8 cellular contexts compared by ENCODE assay signal in the genomic region with DNA sequence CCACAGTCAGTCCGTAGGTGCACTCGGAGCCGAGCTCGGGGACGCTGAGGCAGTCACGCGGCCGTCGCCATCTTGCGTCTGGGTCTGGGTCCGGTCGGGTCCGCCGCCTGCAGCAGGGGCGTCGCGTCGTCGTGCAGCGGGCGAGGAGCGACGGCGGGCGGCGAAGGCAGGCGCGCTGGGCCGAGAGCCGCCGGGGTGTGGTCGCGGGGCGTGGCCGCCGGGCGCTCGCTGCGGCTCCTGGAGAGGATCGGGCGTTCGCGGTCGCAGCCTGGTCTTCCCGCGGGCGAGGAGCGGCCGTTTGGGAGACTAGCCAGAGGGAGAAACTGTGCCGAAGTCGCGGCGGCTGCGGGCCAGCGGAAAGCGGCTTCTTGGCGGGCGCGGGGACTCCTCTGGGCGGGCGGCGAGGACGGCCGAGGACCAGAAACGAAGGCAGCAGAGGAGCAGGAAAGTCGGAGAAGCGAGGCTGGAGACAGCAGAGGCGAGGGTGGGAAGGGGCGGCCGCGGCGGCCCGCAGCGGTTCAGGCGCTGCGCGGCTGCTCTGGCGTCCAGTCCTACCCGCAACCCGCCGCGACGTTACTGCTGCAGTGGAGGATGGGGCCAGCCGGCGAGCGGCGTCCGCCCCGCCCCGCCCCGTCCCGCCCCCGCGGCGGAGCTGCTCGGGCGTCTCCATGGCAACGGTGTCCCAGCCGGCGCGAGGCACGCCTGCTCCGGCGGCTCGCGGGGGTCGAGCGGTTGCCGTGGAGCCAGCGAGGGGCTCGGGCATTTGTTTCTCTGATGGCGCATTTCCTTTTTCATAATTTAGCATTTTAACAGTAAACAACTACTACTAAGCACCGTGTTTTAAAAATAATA. TPM values are rescaled to one million over a fixed set of nuclear protein-coding genes. Genes with fewer than 3 reads are reported as not detected.
DNase-seq lines count a peak whose midpoint lies in the region; ATAC-seq and TF ChIP-seq lines count a peak whose summit lies in the region.

PNMA1 (minus strand) TSS at position 581 of the 852 bp plus-strand sequence. CDS start 745 bp downstream, outside the sequence.

- no peak for TF ChIP-seq CTCF in BJ (IDR thresholded peaks at IDR 0.05; ENCODE audit: insufficient read depth, low read depth, low read length)
- TF ChIP-seq CTCF in liver (IDR thresholded peaks at IDR 0.05; ENCODE audit: low read depth, low read length, missing input control) = no peak

- DNase-seq in BJ (ENCODE audit: low read depth) (no peak), NCI-H748 (lab: John Stamatoyannopoulos, UW; ENCODE audit: unreplicated experiment) (peak; percentile 95), dermis blood vessel endothelial cell (peak; percentile 89)
- peak; percentile 86 to 88 for DNase-seq in activated CD4-positive, alpha-beta T cell treated with anti-CD3 and anti-CD28 coated beads, Interleukin-2, amount 50 U/mL, for 48 hours
- DNase-seq in stimulated activated CD4-positive, alpha-beta T cell treated with anti-CD3 and anti-CD28 coated beads, Interleukin-4, amount 100 ng/mL, for 1 hour = peak; percentile 87

- peaks cover 5 to 11% (median 7%) of the 10 kb centered on the region in 4 donors for H3K4me1 ChIP-seq in liver (ENCODE audit: control insufficient read depth in 4 of 4, insufficient read depth in 4 of 4, low read length in 3 of 4)

- peak within 1 kb of the TSS; percentile 51 to 53 for H3K27ac ChIP-seq in liver (ENCODE audit: low read depth in 1 of 2, low read length in 2 of 2)

- H3K36me3 ChIP-seq in BJ (ENCODE audit: control insufficient read depth, insufficient read depth, low read length) = peaks cover 21% of the 10 kb centered on the region
- H3K36me3 ChIP-seq in liver (ENCODE audit: control insufficient read depth in 4 of 4, insufficient read depth in 3 of 4, low read depth in 1 of 4, low read length in 3 of 4) = peaks cover 0 to 30% (median 13%) of the 10 kb centered on the region in 4 donors

- POLR2A ChIA-PET in BJ (lab: Charles Lee) = interaction anchor here (0.6 kb wide), 1 partner anchor 99 kb away, joined by 5 read pairs; no protein-coding TSS in a partner anchor

- peak; percentile 70 for ATAC-seq in GM19372 (IDR thresholded peaks at IDR 0.05; ENCODE audit: low read depth, unreplicated experiment)
- peak; percentile 61 for ATAC-seq in HG03521 (IDR thresholded peaks at IDR 0.05; ENCODE audit: unreplicated experiment)

- TF ChIP-seq RAD21 in liver (IDR thresholded peaks at IDR 0.05) = peak in 1 of 2 donors; percentile 12

- H3K9me3 ChIP-seq in liver (ENCODE audit: control insufficient read depth in 4 of 4, low read length in 3 of 4) = no peaks in the 10 kb centered on the region

- WGBS in liver = under 1% methylated on average over 113 of the region's 113 CpGs

- H3K27me3 ChIP-seq in BJ (ENCODE audit: control insufficient read depth, insufficient read depth, low read length) (no peaks in the 10 kb centered on the region), liver (ENCODE audit: control insufficient read depth in 4 of 4, insufficient read depth in 4 of 4, low read length in 3 of 4) (no peaks in the 10 kb centered on the region)

- H3K4me3 ChIP-seq in BJ (ENCODE audit: low read depth, low read length) = peak within 1 kb of the TSS; percentile 71
- H3K4me3 ChIP-seq in liver (ENCODE audit: low read depth in 1 of 3, low read length in 3 of 3) = peak within 1 kb of the TSS; percentile 36 to 78 (median 55)

- peak within 1 kb of the TSS in 1 of 2 donors; percentile 19 for H3K9ac ChIP-seq in liver (ENCODE audit: low read depth in 1 of 2, low read length in 2 of 2)

- CTCF ChIA-PET in BJ (lab: Yijun Ruan, JAX) = no interaction called here

TF ChIP-seq in liver, 16 proteins besides CTCF, POLR2A, EP300 and RAD21:
- no peak for TF ChIP-seq ATF3 (IDR thresholded peaks at IDR 0.05)
- TF ChIP-seq YY1 (IDR thresholded peaks at IDR 0.05) = peak; percentile 23
- no peak for TF ChIP-seq FOXA2 (IDR thresholded peaks at IDR 0.05)
- TF ChIP-seq, protein P1, sequence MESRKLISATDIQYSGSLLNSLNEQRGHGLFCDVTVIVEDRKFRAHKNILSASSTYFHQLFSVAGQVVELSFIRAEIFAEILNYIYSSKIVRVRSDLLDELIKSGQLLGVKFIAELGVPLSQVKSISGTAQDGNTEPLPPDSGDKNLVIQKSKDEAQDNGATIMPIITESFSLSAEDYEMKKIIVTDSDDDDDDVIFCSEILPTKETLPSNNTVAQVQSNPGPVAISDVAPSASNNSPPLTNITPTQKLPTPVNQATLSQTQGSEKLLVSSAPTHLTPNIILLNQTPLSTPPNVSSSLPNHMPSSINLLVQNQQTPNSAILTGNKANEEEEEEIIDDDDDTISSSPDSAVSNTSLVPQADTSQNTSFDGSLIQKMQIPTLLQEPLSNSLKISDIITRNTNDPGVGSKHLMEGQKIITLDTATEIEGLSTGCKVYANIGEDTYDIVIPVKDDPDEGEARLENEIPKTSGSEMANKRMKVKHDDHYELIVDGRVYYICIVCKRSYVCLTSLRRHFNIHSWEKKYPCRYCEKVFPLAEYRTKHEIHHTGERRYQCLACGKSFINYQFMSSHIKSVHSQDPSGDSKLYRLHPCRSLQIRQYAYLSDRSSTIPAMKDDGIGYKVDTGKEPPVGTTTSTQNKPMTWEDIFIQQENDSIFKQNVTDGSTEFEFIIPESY (IDR thresholded peaks at IDR 0.05) = no peak
- TF ChIP-seq FOXA1 (IDR thresholded peaks at IDR 0.05) = no peak
- TF ChIP-seq NR2F2 (IDR thresholded peaks at IDR 0.05) = no peak
- TF ChIP-seq HNF4A (conservative IDR thresholded peaks at IDR 0.05) = no peak
- TF ChIP-seq REST (IDR thresholded peaks at IDR 0.05) = no peak
- no peak for TF ChIP-seq GABPA (IDR thresholded peaks at IDR 0.05 in 1 of 2, conservative IDR thresholded peaks at IDR 0.05 in 1 of 2)
- TF ChIP-seq HNF4G (IDR thresholded peaks at IDR 0.05) = no peak
- TF ChIP-seq EGR1 (IDR thresholded peaks at IDR 0.05; ENCODE audit: low read depth in 2 of 2) = peak in 1 of 2 donors; percentile 76
- no peak for TF ChIP-seq RXRA (IDR thresholded peaks at IDR 0.05)

RNA-seq across cellular contexts. Expression of gene PNMA1, which starts in this region (rescaled TPM):
- polyA plus RNA-seq in BJ (2011; rRNA removed) = 8.8 and 11.6 TPM in 2 replicates
- 4.2 and 6.0 TPM in 2 replicates for polyA minus RNA-seq in BJ (2011; rRNA and poly(A)+ RNA removed)
- total RNA-seq in dermis blood vessel endothelial cell = 15.7 and 38.0 TPM in 2 replicates
- 10 to 100 TPM in 1 of 2 donors, 1 to 10 TPM in 1; 2.3 to 10.4 TPM for total RNA-seq in liver
- polyA plus RNA-seq in liver = 1 to 10 TPM; 2.8 to 4.0 TPM
